ENCODE assay signal across 8 cellular contexts in genomic region chr17:81034168-81034777, GRCh38. TPM values are rescaled to one million over a fixed set of nuclear protein-coding genes. Genes with fewer than 3 reads are reported as not detected.
A peak's percentile ranks its signal among the peaks of the same experiment; 100 is the strongest.
DNase-seq lines count a peak whose midpoint lies in the region; ATAC-seq and TF ChIP-seq lines count a peak whose summit lies in the region.

No MANE protein-coding gene starts in this region.

- intact Hi-C loops in mucosa of descending colon (cut with DNase I, micrococcal nuclease) = no loop called here

- no peaks in the 10 kb centered on the region for H3K36me3 ChIP-seq in mucosa of descending colon (ENCODE audit: low read depth)

- no peak for TF ChIP-seq RAD21 in Ishikawa (IDR thresholded peaks at IDR 0.05; ENCODE audit: low read depth)

- DNase-seq in choroid plexus epithelial cell (ENCODE audit: low read depth) (no peak), mucosa of descending colon (no peak), COR-L47 (lab: John Stamatoyannopoulos, UW) (no peak)

- ATAC-seq in GM19397 (IDR thresholded peaks at IDR 0.05; ENCODE audit: unreplicated experiment) (peak; percentile 12), mucosa of descending colon (peak; percentile 48), HG03520 (IDR thresholded peaks at IDR 0.05; ENCODE audit: unreplicated experiment) (no peak), GM18873 (IDR thresholded peaks at IDR 0.05; ENCODE audit: low FRiP score, unreplicated experiment) (no peak), GM21619 (IDR thresholded peaks at IDR 0.05; ENCODE audit: unreplicated experiment) (no peak)

- TF ChIP-seq CTCF in choroid plexus epithelial cell (conservative IDR thresholded peaks at IDR 0.05; ENCODE audit: low read depth, low read length) = no peak
- no peak for TF ChIP-seq CTCF in mucosa of descending colon (IDR thresholded peaks at IDR 0.05)

- H3K4me1 ChIP-seq in mucosa of descending colon (ENCODE audit: low read depth) = peaks cover 14% of the 10 kb centered on the region

- H3K4me3 ChIP-seq in choroid plexus epithelial cell (ENCODE audit: low read depth, low read length) (peak overlapping the region; percentile 56), mucosa of descending colon (peak overlapping the region; percentile 25)

- no peaks in the 10 kb centered on the region for H3K9me3 ChIP-seq in mucosa of descending colon

- TF ChIP-seq EP300 in Ishikawa (IDR thresholded peaks at IDR 0.05; ENCODE audit: borderline replicate concordance) = no peak

TF ChIP-seq in Ishikawa, 13 proteins besides CTCF, POLR2A, EP300 and RAD21:
- TF ChIP-seq ZBTB7A (IDR thresholded peaks at IDR 0.05; ENCODE audit: low read depth) (peak; percentile 83), FOXM1 (IDR thresholded peaks at IDR 0.05; ENCODE audit: borderline replicate concordance, low read depth) (no peak), USF1 (IDR thresholded peaks at IDR 0.05) (no peak)

RNA-seq across cellular contexts. Expression of gene BAIAP2, which starts 0.7 kb away (rescaled TPM):
- 10 to 100 TPM; 11.6 to 76.7 (median 19.4) TPM for total RNA-seq in mucosa of descending colon

RNA-seq across cellular contexts. Expression of gene CHMP6, which starts 42.6 kb away (rescaled TPM):
- total RNA-seq in mucosa of descending colon = 10 to 100 TPM; 35.1 to 43.9 (median 35.4) TPM

Comparison
In these comparisons a context has a peak if more than half of its experiments do, and no peak if none do; other contexts are left out.
1. ATAC-seq: peak in GM19397 (single experiment) and mucosa of descending colon (single experiment); none in HG03520 (single experiment), GM18873 (single experiment) and GM21619 (single experiment).